In the genomic region with DNA sequence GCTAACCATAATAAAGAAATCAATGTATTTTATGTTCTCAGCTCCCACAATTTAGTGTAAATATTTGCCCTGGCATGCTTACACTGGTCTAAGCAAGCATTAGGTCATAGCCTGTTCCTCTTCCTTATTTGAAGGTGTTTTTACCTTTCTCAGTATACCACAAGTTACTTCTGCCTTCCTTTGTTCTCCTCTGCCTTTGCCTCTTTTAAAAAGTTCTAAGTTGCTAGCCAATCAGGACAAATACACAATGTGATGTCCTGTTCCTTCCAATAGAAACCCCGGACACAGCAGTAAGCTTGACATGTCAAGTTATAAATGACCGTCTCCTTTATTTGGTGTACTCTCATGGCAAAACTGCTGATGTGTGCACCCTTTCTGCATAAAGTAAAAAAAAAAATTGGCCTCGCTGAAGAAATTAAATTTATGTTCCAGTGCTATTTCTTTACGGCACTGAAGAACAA, we compare ENCODE assay signal across 30 cellular contexts. TPM values are rescaled to one million over a fixed set of nuclear protein-coding genes. Genes with fewer than 3 reads are reported as not detected.
DNase-seq lines count a peak whose midpoint lies in the region; ATAC-seq, FAIRE-seq and TF ChIP-seq lines count a peak whose summit lies in the region.
"Had no signal": no experiment of that assay in that cellular context is flagged by ENCODE, and none has a peak within 500 bp of the region (broad histone marks: within the 10 kb centered on the region; RNA-seq: fewer than 3 reads in every experiment).

No MANE protein-coding gene starts in this region.

- intact Hi-C loops in GM12878 (cut with micrococcal nuclease; ENCODE audit: unreplicated experiment): loop anchor here (10.0 kb wide), 1 partner anchor 240 kb away; no protein-coding TSS in a partner anchor

- TF ChIP-seq RAD21 in GM12878 (IDR thresholded peaks at IDR 0.05; ENCODE audit: insufficient read depth, low read depth, low read length): no peak

- no peak overlapping the region for H3K9ac ChIP-seq in GM12878 (ENCODE audit: control insufficient read depth, insufficient read depth, low read length)
- H3K9ac ChIP-seq: GM23248 had no signal

- TF ChIP-seq CTCF in GM12878 (IDR thresholded peaks at IDR 0.05 in 2 of 3, conservative IDR thresholded peaks at IDR 0.05 in 1 of 3; ENCODE audit: control insufficient read depth in 2 of 3, extremely low read depth in 1 of 3, insufficient read depth in 1 of 3, low read depth in 3 of 3, low read length in 3 of 3): no peak

- POLR2A ChIA-PET in GM12878 (lab: Charles Lee): no interaction called here

- in situ Hi-C loops in GM12878 (cut with MboI): no loop called here

- ATAC-seq in GM12878 (peak; percentile 47), left lobe of liver (peak; percentile 34), HG03095 (IDR thresholded peaks at IDR 0.05; ENCODE audit: unreplicated experiment) (no peak)
- ATAC-seq: heart left ventricle; naive thymus-derived CD8-positive, alpha-beta T cell had no signal

- H3K4me1 ChIP-seq in GM12878 (ENCODE audit: control insufficient read depth, insufficient read depth, low read length) (no peaks in the 10 kb centered on the region), small intestine (ENCODE audit: control insufficient read depth in 2 of 2, insufficient read depth in 1 of 2, low read depth in 1 of 2, low read length in 1 of 2) (no peaks in the 10 kb centered on the region)
- H3K4me1 ChIP-seq: heart left ventricle had no signal

- TF ChIP-seq EP300 in GM12878 (IDR thresholded peaks at IDR 0.05; ENCODE audit: borderline replicate concordance in 1 of 2, control insufficient read depth in 1 of 2, low read depth in 2 of 2, low read length in 2 of 2): no peak

- BruUV-seq in GM12878 (replicated peaks; lab: Mats Ljungman, UMichigan): no TSS peak

- H4K20me1 ChIP-seq in GM12878 (ENCODE audit: control insufficient read depth, insufficient read depth): no peaks in the 10 kb centered on the region

- FAIRE-seq in GM12878 (lab: Jason Lieb, UNC) (no peak), small intestine (lab: Jason Lieb, UNC) (peak; percentile 73)
- FAIRE-seq: endometrium, GM12892, GM19239 had no signal

- CTCF ChIA-PET in GM12878 (lab: Yijun Ruan, JAX): interaction anchor here (0.6 to 1.4 kb wide), 2 partner anchors 10 to 367 kb away, joined by 3 to 4 read pairs; no protein-coding TSS in a partner anchor

- no peak overlapping the region for H3K4me2 ChIP-seq in GM12878 (ENCODE audit: control insufficient read depth, insufficient read depth)

- H3K36me3 ChIP-seq in GM12878 (ENCODE audit: control insufficient read depth in 2 of 2, insufficient read depth in 2 of 2, low read length in 1 of 2) (no peaks in the 10 kb centered on the region), small intestine (ENCODE audit: control insufficient read depth in 2 of 2, insufficient read depth in 2 of 2, low read length in 2 of 2) (no peaks in the 10 kb centered on the region)
- H3K36me3 ChIP-seq: brain microvascular endothelial cell, heart left ventricle, thoracic aorta had no signal

- DNase-seq in NCI-H748 (lab: John Stamatoyannopoulos, UW; ENCODE audit: unreplicated experiment) (peak; percentile 12), NCI-H748 treated with DMSO at 0.1 percent for 48 hours (lab: John Stamatoyannopoulos, UW) (no peak), GM12878 (ENCODE audit: low read depth, low spot score) (no peak), left lobe of liver (ENCODE audit: low spot score) (no peak), small intestine (peak; percentile 31), Ammon's horn (ENCODE audit: low spot score) (no peak), NCI-H2171 treated with DMSO at 0.1 percent for 48 hours (lab: John Stamatoyannopoulos, UW) (no peak)
- DNase-seq: activated CD4-positive, alpha-beta T cell treated with anti-CD3 and anti-CD28 coated beads, Interleukin-2, amount 50 U/mL, for 4 hours; activated gamma-delta T cell; brain microvascular endothelial cell; GM23248; heart left ventricle; immature natural killer cell; naive thymus-derived CD8-positive, alpha-beta T cell; NCI-H1092; NCI-H82; stimulated activated CD4-positive, alpha-beta T cell treated with anti-CD3 and anti-CD28 coated beads, Interleukin-1b, Interleukin-23, amount 100 ng/mL, for 48 hours; stimulated activated naive B cell treated with anti-CD40 and anti-IgM and Interleukin-4, amounts not matched to agents 10 μg/mL and 1 μg/mL and 100 μg/mL, for 72 hours; T-helper 2 cell had no signal

- RAD21 ChIA-PET in GM12878 (lab: Charles Lee; ENCODE audit: unreplicated experiment): interaction anchor here (0.8 kb wide), 1 partner anchor 37 kb away, joined by 3 read pairs; no protein-coding TSS in a partner anchor

- no peak overlapping the region for H3K4me3 ChIP-seq in GM12878
- H3K4me3 ChIP-seq in small intestine (ENCODE audit: low read depth in 1 of 2, low read length in 2 of 2): no peak overlapping the region
- H3K4me3 ChIP-seq: GM23248, heart left ventricle, SK-N-MC, thoracic aorta had no signal

- SMC1A ChIA-PET in GM12878 (lab: Charles Lee; ENCODE audit: uncharacterized antibody, unreplicated experiment): interaction anchor here (0.7 to 1.5 kb wide), 6 partner anchors 9 to 365 kb away, joined by 3 to 4 read pairs (median 4); no protein-coding TSS in a partner anchor

- no peaks in the 10 kb centered on the region for H3K79me2 ChIP-seq in GM12878 (ENCODE audit: control insufficient read depth, insufficient read depth, low read length)

- TF ChIP-seq POLR2A in GM12878 (IDR thresholded peaks at IDR 0.05; ENCODE audit: low read depth, low read length): no peak

- no peak overlapping the region for H2AFZ ChIP-seq in GM12878 (ENCODE audit: control insufficient read depth, low read depth, low read length)
- H2AFZ ChIP-seq: GM23248 had no signal

- no peaks in the 10 kb centered on the region for H3K9me3 ChIP-seq in GM12878 (replicated peaks; ENCODE audit: control insufficient read depth, insufficient read depth, low read length)
- H3K9me3 ChIP-seq in small intestine (ENCODE audit: control insufficient read depth, low read depth): no peaks in the 10 kb centered on the region
- H3K9me3 ChIP-seq: heart left ventricle, thoracic aorta had no signal

- 49% methylated on average over 4 of the region's 4 CpGs for WGBS in GM12878 (ENCODE audit: insufficient coverage, insufficient replicate concordance, low lambda C conversion rate, missing lambda C conversion rate)
- WGBS in small intestine, 3 donors: 71 to 77% (median 75%) methylated on average over 4 of the region's 4 CpGs

- H3K27ac ChIP-seq in GM12878 (ENCODE audit: control insufficient read depth, insufficient read depth) (no peak overlapping the region), small intestine (ENCODE audit: low read depth in 1 of 2, low read length in 1 of 2) (peak overlapping the region in 1 of 2 donors; percentile 48)
- H3K27ac ChIP-seq: brain microvascular endothelial cell, GM23248, heart left ventricle, SK-N-MC, thoracic aorta had no signal

- no peaks in the 10 kb centered on the region for H3K27me3 ChIP-seq in GM12878 (replicated peaks in 1 of 2; ENCODE audit: control insufficient read depth in 2 of 2, insufficient read depth in 2 of 2, low read length in 1 of 2)
- H3K27me3 ChIP-seq in small intestine (ENCODE audit: control insufficient read depth in 2 of 2, insufficient read depth in 2 of 2, low read length in 2 of 2): no peaks in the 10 kb centered on the region
- H3K27me3 ChIP-seq: brain microvascular endothelial cell, heart left ventricle had no signal

TF ChIP-seq in GM12878, 131 proteins besides CTCF, POLR2A, EP300 and RAD21:
- TF ChIP-seq, protein P1, sequence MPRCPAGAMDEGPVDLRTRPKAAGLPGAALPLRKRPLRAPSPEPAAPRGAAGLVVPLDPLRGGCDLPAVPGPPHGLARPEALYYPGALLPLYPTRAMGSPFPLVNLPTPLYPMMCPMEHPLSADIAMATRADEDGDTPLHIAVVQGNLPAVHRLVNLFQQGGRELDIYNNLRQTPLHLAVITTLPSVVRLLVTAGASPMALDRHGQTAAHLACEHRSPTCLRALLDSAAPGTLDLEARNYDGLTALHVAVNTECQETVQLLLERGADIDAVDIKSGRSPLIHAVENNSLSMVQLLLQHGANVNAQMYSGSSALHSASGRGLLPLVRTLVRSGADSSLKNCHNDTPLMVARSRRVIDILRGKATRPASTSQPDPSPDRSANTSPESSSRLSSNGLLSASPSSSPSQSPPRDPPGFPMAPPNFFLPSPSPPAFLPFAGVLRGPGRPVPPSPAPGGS (IDR thresholded peaks at IDR 0.05; ENCODE audit: borderline replicate concordance, insufficient read depth, low read depth, low read length, poor library complexity, severe bottlenecking): no peak
- TF ChIP-seq MEF2A (IDR thresholded peaks at IDR 0.05; ENCODE audit: insufficient read depth, low read depth, low read length) (no peak), DPF2 (IDR thresholded peaks at IDR 0.05) (no peak), BHLHE40 (IDR thresholded peaks at IDR 0.05; ENCODE audit: borderline replicate concordance in 1 of 2, low read depth in 2 of 2, low read length in 1 of 2) (no peak), ZNF274 (IDR thresholded peaks at IDR 0.05; ENCODE audit: insufficient read depth, insufficient read length) (no peak), MXI1 (IDR thresholded peaks at IDR 0.05; ENCODE audit: low read depth, low read length) (no peak), TAF1 (IDR thresholded peaks at IDR 0.05; ENCODE audit: borderline replicate concordance, low read depth, low read length) (no peak)
TF ChIP-seq in GM12878: peak in this region for 0.

RNA-seq across cellular contexts. Expression of a gene that starts 49.4 kb away (rescaled TPM):
- total RNA-seq in GM12878 (2013; cell fraction: nucleolus; rRNA removed): not detected in 2 replicates
- not detected in 2 replicates for total RNA-seq in GM12878 (2014; rRNA removed)
- not detected in 2 replicates for total RNA-seq in GM12878 (2014; rRNA removed; fragmentation: Illumina TruSeq; extraction: Trizol)
- not detected in 2 replicates for total RNA-seq in GM12878 (2021)
- not detected for polyA plus RNA-seq in GM12878 (2011; ENCODE audit: low read depth)
- not detected in 2 replicates for polyA plus RNA-seq in GM12878 (2011; rRNA removed)
- polyA plus RNA-seq in GM12878 (2011; cell fraction: cytosol; rRNA removed): not detected in 2 replicates
- polyA plus RNA-seq in GM12878 (2011; cell fraction: nucleus; rRNA removed): not detected in 2 replicates
- not detected in 2 replicates for polyA plus RNA-seq in GM12878 (2012)
- not detected in 2 replicates for polyA plus RNA-seq in GM12878 (2014; fragmentation: Illumina TruSeq; extraction: Trizol)
- not detected for polyA plus RNA-seq in GM12878 (2014; fragmentation: Nextera tagmentation; extraction: Ambion mirVana)
- polyA plus RNA-seq in GM12878 (2014; rRNA removed): not detected in 2 replicates
- polyA plus RNA-seq in GM12878 (2016; fragmentation: Nextera tagmentation; extraction: Ambion mirVana): not detected
- polyA minus RNA-seq in GM12878 (2011; rRNA and poly(A)+ RNA removed): not detected in 2 replicates
- polyA minus RNA-seq in GM12878 (2011; cell fraction: cytosol; rRNA and poly(A)+ RNA removed): not detected in 2 replicates
- not detected in 2 replicates for polyA minus RNA-seq in GM12878 (2011; cell fraction: nucleus; rRNA and poly(A)+ RNA removed)
- total RNA-seq in left lobe of liver: 290 TPM
- polyA plus RNA-seq in small intestine: under 1 TPM in 1 of 3 donors, not detected in 2; 0.03 TPM
- total RNA-seq: GM23248; heart left ventricle; HT1080; LHCN-M2; lung microvascular endothelial cell; naive thymus-derived CD8-positive, alpha-beta T cell; posterior vena cava; thoracic aorta had no signal
- polyA plus RNA-seq: CD14-positive monocyte; GM23248; heart left ventricle; immature natural killer cell; naive thymus-derived CD8-positive, alpha-beta T cell had no signal

Comparison
In these comparisons a context has a peak if more than half of its experiments do, and no peak if none do; other contexts are left out.
1. DNase-seq: peak in NCI-H748 (single experiment) and small intestine (single experiment); none in NCI-H748 treated with DMSO at 0.1 percent for 48 hours (single experiment), GM12878 (single experiment), left lobe of liver (single experiment), Ammon's horn (single experiment) and NCI-H2171 treated with DMSO at 0.1 percent for 48 hours (single experiment).
2. RNA of a gene that starts 49.4 kb away (total RNA-seq): 290 TPM in left lobe of liver (single experiment); not detected in GM12878; every median in the first group is over 100 times any median in the second.